ENCODE assay signal across 27 cellular contexts in the genomic region with DNA sequence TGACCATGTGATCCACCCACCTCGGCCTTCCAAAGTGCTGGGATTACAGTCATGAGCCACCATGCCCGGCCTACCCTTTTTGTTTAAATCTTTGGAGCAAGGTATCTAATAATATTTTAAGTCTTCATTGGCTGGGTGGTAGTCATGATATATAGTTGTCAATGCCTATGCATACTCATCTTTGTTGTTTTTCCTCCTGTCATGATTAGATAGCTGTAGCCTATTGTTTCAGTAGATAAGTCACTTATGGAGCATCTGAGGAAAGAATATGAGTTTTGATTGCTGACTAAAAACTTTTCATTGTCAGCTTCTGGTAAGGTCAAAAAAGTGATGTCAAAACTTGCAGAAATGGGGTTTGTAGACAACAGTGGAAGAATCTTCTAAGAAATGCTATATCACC.
"Had no signal": no experiment of that assay in that cellular context is flagged by ENCODE, and none has a peak within 500 bp of the region (broad histone marks: within the 10 kb centered on the region; RNA-seq: fewer than 3 reads in every experiment).

No MANE protein-coding gene starts in this region.

- H3K9me3 ChIP-seq: esophagus squamous epithelium, left lung, mucosa of descending colon, neutrophil, pancreas, thyroid gland had no signal

- H3K4me1 Mint-ChIP-seq: neural crest cell had no signal

- H3K4me3 Mint-ChIP-seq: effector memory CD8-positive, alpha-beta T cell; mesothelial cell of epicardium; naive B cell; natural killer cell treated with Interleukin-12 subunit alpha and Interleukin-12 subunit beta and Interleukin-15 and Interleukin-18, amount 100 ng/mL, for 72 hours; neural crest cell had no signal

- H3K9me3 Mint-ChIP-seq: effector memory CD8-positive, alpha-beta T cell; natural killer cell treated with Interleukin-12 subunit alpha and Interleukin-12 subunit beta and Interleukin-15 and Interleukin-18, amount 100 ng/mL, for 72 hours; stimulated activated naive CD8-positive, alpha-beta T cell treated with anti-CD3 and anti-CD28 coated beads, Interleukin-15, amount 100 ng/mL, for 72 hours had no signal

- H3K4me3 ChIP-seq: esophagus squamous epithelium, heart right ventricle, left lung, mucosa of descending colon, pancreas, right lobe of liver, thyroid gland had no signal

- H3K27ac Mint-ChIP-seq: effector memory CD8-positive, alpha-beta T cell; mesothelial cell of epicardium; naive B cell; natural killer cell treated with Interleukin-12 subunit alpha and Interleukin-12 subunit beta and Interleukin-15 and Interleukin-18, amount 100 ng/mL, for 72 hours; stimulated activated naive CD8-positive, alpha-beta T cell treated with anti-CD3 and anti-CD28 coated beads, Interleukin-15, amount 100 ng/mL, for 72 hours had no signal

- H3K36me3 ChIP-seq: left lung, neutrophil, pancreas, right lobe of liver, thyroid gland had no signal

- H3K27me3 ChIP-seq: esophagus squamous epithelium, heart right ventricle, left lung, neutrophil, pancreas, right lobe of liver, thyroid gland had no signal

- H3K27me3 Mint-ChIP-seq: effector memory CD8-positive, alpha-beta T cell; naive B cell; natural killer cell treated with Interleukin-12 subunit alpha and Interleukin-12 subunit beta and Interleukin-15 and Interleukin-18, amount 100 ng/mL, for 72 hours; stimulated activated naive CD8-positive, alpha-beta T cell treated with anti-CD3 and anti-CD28 coated beads, Interleukin-15, amount 100 ng/mL, for 72 hours had no signal

- FAIRE-seq: endometrium, islet of Langerhans, pancreas, small intestine had no signal

- ATAC-seq: effector memory CD8-positive, alpha-beta T cell; heart right ventricle; left cardiac atrium; left lung; mucosa of descending colon; natural killer cell treated with Interleukin-12 subunit alpha and Interleukin-12 subunit beta and Interleukin-15 and Interleukin-18, amount 100 ng/mL, for 72 hours; pancreas; right lobe of liver; stimulated activated naive CD8-positive, alpha-beta T cell treated with anti-CD3 and anti-CD28 coated beads, Interleukin-15, amount 100 ng/mL, for 72 hours had no signal

- DNase-seq: cortex of kidney; effector memory CD8-positive, alpha-beta T cell; esophagus squamous epithelium; foreskin melanocyte; glutamatergic neuron; heart right ventricle; hippocampal formation; left cardiac atrium; left lung; mesenchymal stem cell; mucosa of descending colon; naive B cell; pancreas; right lobe of liver; small intestine; stimulated activated CD4-positive, alpha-beta T cell treated with anti-CD3 and anti-CD28 coated beads, Interleukin-15, amount 100 ng/mL, for 24 hours; stimulated activated CD4-positive, alpha-beta T cell treated with anti-CD3 and anti-CD28 coated beads, Interleukin-2, amount 100 ng/mL, for 48 hours; stimulated activated naive CD4-positive, alpha-beta T cell; stimulated activated naive CD8-positive, alpha-beta T cell treated with anti-CD3 and anti-CD28 coated beads, Interleukin-15, amount 100 ng/mL, for 72 hours; thyroid gland; trophoblast cell had no signal

- H3K4me1 ChIP-seq: pancreas had no signal

- H3K27ac ChIP-seq: esophagus squamous epithelium, heart right ventricle, left lung, neutrophil, pancreas, right lobe of liver, thyroid gland had no signal
